ENCODE assay signal across 8 cellular contexts in the genomic region with DNA sequence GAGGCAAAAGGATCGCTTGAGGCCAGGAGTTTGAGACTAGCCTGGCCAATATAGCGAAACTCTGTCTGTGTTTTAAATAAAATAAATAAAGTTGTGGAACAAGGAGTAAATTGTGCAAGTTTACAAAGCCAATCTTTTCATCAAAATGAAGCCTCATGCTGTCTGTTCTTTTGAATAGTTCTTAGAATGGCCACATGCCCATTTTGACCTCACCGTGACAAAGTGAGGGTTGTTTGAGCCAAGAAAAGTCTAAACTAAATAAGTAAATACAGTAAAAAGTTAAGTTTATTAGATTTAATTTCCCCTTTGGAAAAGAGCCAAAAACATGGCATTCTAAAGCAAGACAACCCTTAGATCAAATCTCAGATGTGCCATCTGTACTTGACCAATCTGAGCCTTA.
"Had no signal": no experiment of that assay in that cellular context is flagged by ENCODE, and none has a peak within 500 bp of the region (broad histone marks: within the 10 kb centered on the region; RNA-seq: fewer than 3 reads in every experiment).

No MANE protein-coding gene starts in this region.

- ATAC-seq: GM23338, HCT116, K562 had no signal

- H3K9me3 ChIP-seq: HAP-1 had no signal

- H2AFZ ChIP-seq: GM23338 had no signal

- H3K4me3 Mint-ChIP-seq: GM23338, HFFc6 had no signal

- DNase-seq: H7, HFFc6, IMR-90, KG1 had no signal

- H3K36me3 ChIP-seq: HAP-1 had no signal

- H3K4me1 ChIP-seq: HAP-1 had no signal

- H3K27ac Mint-ChIP-seq: GM23338, HFFc6 had no signal

- H3K4me2 ChIP-seq: GM23338 had no signal

- H3K9me3 Mint-ChIP-seq: GM23338, HFFc6 had no signal

- H3K4me3 ChIP-seq: GM23338, HAP-1, K562 had no signal

- H3K4me1 Mint-ChIP-seq: GM23338 had no signal
